31 cellular contexts compared by ENCODE assay signal in genomic region chr18:49472459-49472858, GRCh38.
"Had no signal": no experiment of that assay in that cellular context is flagged by ENCODE, and none has a peak within 500 bp of the region (broad histone marks: within the 10 kb centered on the region; RNA-seq: fewer than 3 reads in every experiment).

No MANE protein-coding gene starts in this region.

- H3K4me2 ChIP-seq: neural progenitor cell, smooth muscle cell had no signal

- H3K9ac ChIP-seq: neural progenitor cell, parathyroid adenoma had no signal

- H3K4me3 Mint-ChIP-seq: natural killer cell; nephron; neural progenitor cell; stimulated activated memory B cell treated with anti-CD40 and anti-IgM and Interleukin-4, amounts not matched to agents 10 μg/mL and 1 μg/mL and 100 μg/mL, for 72 hours; stimulated activated naive CD8-positive, alpha-beta T cell treated with anti-CD3 and anti-CD28 coated beads, Interleukin-15, amount 100 ng/mL, for 72 hours; type B pancreatic cell had no signal

- H3K36me3 ChIP-seq: neural progenitor cell, ovary, transverse colon, vagina had no signal

- H3K36me3 Mint-ChIP-seq: natural killer cell, type B pancreatic cell had no signal

- H3K4me3 ChIP-seq: neural progenitor cell, ovary, psoas muscle, skin epidermis, smooth muscle cell, spleen, suprapubic skin, testis, tibial artery, transverse colon, vagina had no signal

- ATAC-seq: natural killer cell; psoas muscle; right cardiac atrium; sciatic nerve; stimulated activated memory B cell treated with anti-CD40 and anti-IgM and Interleukin-4, amounts not matched to agents 10 μg/mL and 1 μg/mL and 100 μg/mL, for 72 hours; stimulated activated naive CD8-positive, alpha-beta T cell treated with anti-CD3 and anti-CD28 coated beads, Interleukin-15, amount 100 ng/mL, for 72 hours; stimulated activated naive CD8-positive, alpha-beta T cell treated with anti-CD3 and anti-CD28 coated beads, Interleukin-15, Interleukin-2, amounts not matched to agents 100 U/mL and 50 U/mL, for 24 hours had no signal

- H3K9me3 ChIP-seq: ovary, psoas muscle, suprapubic skin, testis, tibial artery, transverse colon, vagina had no signal

- FAIRE-seq: urothelium cell line had no signal

- H3K27ac ChIP-seq: neural progenitor cell, ovary, parathyroid adenoma, psoas muscle, skin epidermis, spleen, suprapubic skin, testis, tibial artery, transverse colon, vagina had no signal

- DNase-seq: natural killer cell; occipital lobe; ovary; posterior cingulate gyrus; psoas muscle; right cardiac atrium; spleen; stimulated activated CD4-positive, alpha-beta T cell treated with anti-CD3 and anti-CD28 coated beads, Interleukin-12 subunit alpha, Interleukin-12 subunit beta, amount 100 ng/mL, for 4 hours; stimulated activated CD4-positive, alpha-beta T cell treated with anti-CD3 and anti-CD28 coated beads, Interleukin-1b, Interleukin-23, amount 100 ng/mL, for 48 hours; stimulated activated CD4-positive, alpha-beta T cell treated with anti-CD3 and anti-CD28 coated beads, Interleukin-4, amount 100 ng/mL, for 1 hour; stimulated activated CD4-positive, alpha-beta T cell treated with anti-CD3 and anti-CD28 coated beads, Interleukin-4, amount 100 ng/mL, for 4 hours; stimulated activated CD8-positive, alpha-beta memory T cell treated with anti-CD3 and anti-CD28 coated beads, Interleukin-4, amount 100 ng/mL, for 48 hours; stimulated activated naive CD4-positive, alpha-beta T cell; stimulated activated naive CD8-positive, alpha-beta T cell treated with anti-CD3 and anti-CD28 coated beads, Interleukin-15, amount 100 ng/mL, for 72 hours; stimulated activated naive CD8-positive, alpha-beta T cell treated with anti-CD3 and anti-CD28 coated beads, Interleukin-15, Interleukin-2, amounts not matched to agents 100 U/mL and 50 U/mL, for 24 hours; substantia nigra; testis; tibial artery; transverse colon had no signal

- H3K4me1 ChIP-seq: neural progenitor cell, suprapubic skin, transverse colon, vagina had no signal

- H3K4me1 Mint-ChIP-seq: nephron had no signal

- H3K27ac Mint-ChIP-seq: natural killer cell; nephron; neural progenitor cell; progenitor cell of endocrine pancreas; stimulated activated memory B cell treated with anti-CD40 and anti-IgM and Interleukin-4, amounts not matched to agents 10 μg/mL and 1 μg/mL and 100 μg/mL, for 72 hours; stimulated activated naive CD8-positive, alpha-beta T cell treated with anti-CD3 and anti-CD28 coated beads, Interleukin-15, amount 100 ng/mL, for 72 hours; type B pancreatic cell had no signal

- H3K27me3 ChIP-seq: neural progenitor cell, ovary, spleen, suprapubic skin, testis, tibial artery, transverse colon, vagina had no signal

- H3K27me3 Mint-ChIP-seq: progenitor cell of endocrine pancreas, type B pancreatic cell had no signal

- H2AFZ ChIP-seq: neural progenitor cell, parathyroid adenoma had no signal

- H3K79me2 ChIP-seq: parathyroid adenoma had no signal
